Comparison of ENCODE assay signal across 10 cellular contexts in genomic region chr6:108002365-108003221, GRCh38. TPM values are rescaled to one million over a fixed set of nuclear protein-coding genes. Genes with fewer than 3 reads are reported as not detected.
A peak's percentile ranks its signal among the peaks of the same experiment; 100 is the strongest.
DNase-seq lines count a peak whose midpoint lies in the region; ATAC-seq and TF ChIP-seq lines count a peak whose summit lies in the region.
"Had no signal": no experiment of that assay in that cellular context is flagged by ENCODE, and none has a peak within 500 bp of the region (broad histone marks: within the 10 kb centered on the region; RNA-seq: fewer than 3 reads in every experiment).

No MANE protein-coding gene starts in this region.

- H3K36me3 ChIP-seq in right atrium auricular region: no peaks in the 10 kb centered on the region
- H3K36me3 ChIP-seq in mammary epithelial cell (ENCODE audit: insufficient read depth, low read length): no peaks in the 10 kb centered on the region
- H3K36me3 ChIP-seq in left lung: no peaks in the 10 kb centered on the region
- H3K36me3 ChIP-seq in upper lobe of right lung: no peaks in the 10 kb centered on the region
- H3K36me3 ChIP-seq: upper lobe of left lung had no signal

- peak overlapping the region; percentile 80 for H2AFZ ChIP-seq in mammary epithelial cell (ENCODE audit: low read depth, low read length)

- H3K27ac ChIP-seq in right atrium auricular region (no peak overlapping the region), mammary epithelial cell (ENCODE audit: insufficient read depth, low read depth, low read length) (no peak overlapping the region), left lung (no peak overlapping the region), upper lobe of right lung (no peak overlapping the region)

- DNase-seq in left ventricle myocardium superior (no peak), right atrium auricular region (ENCODE audit: low spot score) (no peak), mammary epithelial cell (peak; percentile 83), left lung (peak in 1 of 2 donors; percentile 36), upper lobe of right lung (no peak), DMS153 treated with DMSO at 0.1 percent for 48 hours (lab: John Stamatoyannopoulos, UW; ENCODE audit: unreplicated experiment) (no peak)
- DNase-seq: activated CD4-positive, alpha-beta memory T cell treated with anti-CD3 and anti-CD28 coated beads, Interleukin-2, amount 10 ng/mL, durations not matched to agents 7 days and 5 days had no signal

- H3K9me3 ChIP-seq in right atrium auricular region (no peaks in the 10 kb centered on the region), mammary epithelial cell (replicated peaks; ENCODE audit: insufficient read depth, low read length) (no peaks in the 10 kb centered on the region), left lung (no peaks in the 10 kb centered on the region), upper lobe of right lung (no peaks in the 10 kb centered on the region)
- H3K9me3 ChIP-seq: upper lobe of left lung had no signal

- H3K4me1 ChIP-seq in right atrium auricular region (no peaks in the 10 kb centered on the region), mammary epithelial cell (ENCODE audit: insufficient read depth, low read length) (peaks cover 7% of the 10 kb centered on the region), left lung (no peaks in the 10 kb centered on the region), upper lobe of right lung (no peaks in the 10 kb centered on the region)
- H3K4me1 ChIP-seq: upper lobe of left lung had no signal

- H3K27me3 ChIP-seq in right atrium auricular region (no peaks in the 10 kb centered on the region), mammary epithelial cell (ENCODE audit: insufficient read depth, low read length) (no peaks in the 10 kb centered on the region), left lung (no peaks in the 10 kb centered on the region), upper lobe of right lung (no peaks in the 10 kb centered on the region)
- H3K27me3 ChIP-seq: upper lobe of left lung had no signal

- in situ Hi-C loops in mammary epithelial cell (cut with MboI; ENCODE audit: low sequenced_read_pairs in 2 of 2): no loop called here

- TF ChIP-seq CTCF in right atrium auricular region (IDR thresholded peaks at IDR 0.05): no peak
- TF ChIP-seq CTCF in mammary epithelial cell (conservative IDR thresholded peaks at IDR 0.05 in 1 of 2, IDR thresholded peaks at IDR 0.05 in 1 of 2; ENCODE audit: extremely low read depth in 1 of 2, insufficient read depth in 1 of 2, low read depth in 1 of 2, low read length in 2 of 2): no peak
- TF ChIP-seq CTCF in left lung (IDR thresholded peaks at IDR 0.05): no peak
- no peak for TF ChIP-seq CTCF in upper lobe of right lung (IDR thresholded peaks at IDR 0.05)

- no peak overlapping the region for H3K9ac ChIP-seq in mammary epithelial cell (ENCODE audit: insufficient read depth, low read length)

- no peaks in the 10 kb centered on the region for H3K79me2 ChIP-seq in mammary epithelial cell (ENCODE audit: insufficient read depth, low read length)

- intact Hi-C loops in left ventricle myocardium superior (cut with micrococcal nuclease) (no loop called here), mammary epithelial cell (cut with micrococcal nuclease) (no loop called here), left lung (cut with DNase I) (no loop called here), upper lobe of right lung (cut with DNase I) (no loop called here)

- peak; percentile 28 for ATAC-seq in left ventricle myocardium superior
- peak; percentile 22 for ATAC-seq in left lung
- peak; percentile 40 for ATAC-seq in upper lobe of right lung
- ATAC-seq in GM21576 (IDR thresholded peaks at IDR 0.05; ENCODE audit: unreplicated experiment): no peak
- no peak for ATAC-seq in HG02884 (IDR thresholded peaks at IDR 0.05; ENCODE audit: unreplicated experiment)

- WGBS in mammary epithelial cell (ENCODE audit: low coverage, missing lambda C conversion rate): 26% methylated on average over 7 of the region's 9 CpGs

- H3K4me3 ChIP-seq in right atrium auricular region (no peak overlapping the region), mammary epithelial cell (replicated peaks in 1 of 3; ENCODE audit: insufficient read depth in 1 of 3, low read depth in 2 of 3, low read length in 3 of 3) (no peak overlapping the region), left lung (no peak overlapping the region), upper lobe of right lung (no peak overlapping the region)
- H3K4me3 ChIP-seq: upper lobe of left lung had no signal

- CTCF ChIA-PET in mammary epithelial cell (lab: Charles Lee; ENCODE audit: low non-redundant PET): no interaction called here

- no peaks in the 10 kb centered on the region for H4K20me1 ChIP-seq in mammary epithelial cell (ENCODE audit: insufficient read depth, low read length)

- no TSS peak for BruUV-seq in mammary epithelial cell (replicated peaks; lab: Mats Ljungman, UMichigan)

- dilution Hi-C loops in mammary epithelial cell (cut with HindIII; ENCODE audit: low sequenced_read_pairs): no loop called here

- H3K4me2 ChIP-seq in mammary epithelial cell (ENCODE audit: insufficient read depth, low read depth, low read length): peak overlapping the region; percentile 57

RNA-seq across cellular contexts. Expression of gene SEC63, which starts 44.6 kb away (rescaled TPM):
- total RNA-seq in left ventricle myocardium superior: 45.2 TPM
- 10 to 100 TPM; 14.5 to 18.9 TPM for total RNA-seq in right atrium auricular region
- total RNA-seq in mammary epithelial cell: 100 to 1,000 TPM in 1 of 2 donors, 10 to 100 TPM in 1; 26.2 to 157 TPM
- 22.7 TPM for polyA plus RNA-seq in mammary epithelial cell
- polyA minus RNA-seq in mammary epithelial cell: 16.2 TPM
- 100 to 1,000 TPM in 1 of 2 donors, 10 to 100 TPM in 1; 94.4 to 115 TPM for total RNA-seq in left lung
- 118 TPM for total RNA-seq in upper lobe of right lung

Comparison
In these comparisons a context has a peak if more than half of its experiments do, and no peak if none do; other contexts are left out.
1. ATAC-seq: peak in left ventricle myocardium superior (single experiment), left lung (single experiment) and upper lobe of right lung (single experiment); none in GM21576 (single experiment) and HG02884 (single experiment).